Comparison of ENCODE assay signal across 8 cellular contexts in genomic region chr17:36187904-36188663, GRCh38. TPM values are rescaled to one million over a fixed set of nuclear protein-coding genes. Genes with fewer than 3 reads are reported as not detected.
"Had no signal": no experiment of that assay in that cellular context is flagged by ENCODE, and none has a peak within 500 bp of the region (broad histone marks: within the 10 kb centered on the region; RNA-seq: fewer than 3 reads in every experiment).

No MANE protein-coding gene starts in this region.

RNA-seq across cellular contexts. Expression of gene CCL3L1, which starts 8.5 kb away (rescaled TPM):
- total RNA-seq: cardiac septum, colonic mucosa, epithelial cell of proximal tubule, gastroesophageal sphincter, lung microvascular endothelial cell had no signal
- polyA plus RNA-seq: naive thymus-derived CD4-positive, alpha-beta T cell; psoas muscle had no signal

RNA-seq across cellular contexts. Expression of gene TBC1D3B, which starts 11.6 kb away (rescaled TPM):
- total RNA-seq: epithelial cell of proximal tubule, hepatocyte had no signal
- polyA plus RNA-seq: naive thymus-derived CD4-positive, alpha-beta T cell had no signal

RNA-seq across cellular contexts. Expression of gene CCL4L2, which starts 22.8 kb away (rescaled TPM):
- total RNA-seq: cardiac septum, epithelial cell of proximal tubule, lung microvascular endothelial cell, psoas muscle had no signal
- polyA plus RNA-seq: naive thymus-derived CD4-positive, alpha-beta T cell; psoas muscle had no signal
